Comparison of ENCODE assay signal across 21 cellular contexts in the genomic region with DNA sequence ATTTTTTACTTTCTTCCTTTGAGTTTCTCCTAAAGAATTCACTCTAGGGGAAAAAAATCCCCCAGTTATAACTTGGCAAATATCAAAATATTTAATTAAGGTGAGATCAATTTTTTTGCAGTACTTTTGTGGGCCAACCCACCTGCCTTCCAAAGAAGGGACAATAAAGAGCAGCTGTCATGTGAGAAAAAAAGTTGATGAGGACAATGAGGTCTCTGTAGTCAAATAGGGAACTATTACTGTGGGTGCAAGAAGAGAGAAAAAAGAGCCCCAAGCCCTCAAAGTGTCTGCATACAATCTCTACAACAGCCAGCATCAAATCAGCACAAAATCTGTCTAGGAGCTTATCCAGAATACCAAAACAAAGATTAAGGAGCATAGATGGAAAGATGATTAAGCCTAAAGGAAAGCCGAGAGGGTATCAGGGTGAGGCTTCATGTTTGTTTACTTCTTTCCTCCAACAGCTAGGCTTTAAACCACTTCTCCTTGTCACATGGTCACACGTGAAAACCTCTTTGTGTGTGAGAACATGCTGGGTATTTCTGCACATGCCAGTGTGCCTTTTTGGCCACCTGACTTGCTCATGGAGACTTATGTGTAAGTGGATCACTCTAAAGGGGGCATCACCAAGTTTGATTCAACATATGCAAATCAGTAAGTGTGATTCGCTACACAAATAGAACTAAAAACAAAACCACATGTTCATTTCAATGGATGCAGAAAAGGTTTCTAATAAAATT. TPM values are rescaled to one million over a fixed set of nuclear protein-coding genes. Genes with fewer than 3 reads are reported as not detected.
DNase-seq lines count a peak whose midpoint lies in the region; ATAC-seq, FAIRE-seq and TF ChIP-seq lines count a peak whose summit lies in the region.
"Had no signal": no experiment of that assay in that cellular context is flagged by ENCODE, and none has a peak within 500 bp of the region (broad histone marks: within the 10 kb centered on the region; RNA-seq: fewer than 3 reads in every experiment).

No MANE protein-coding gene starts in this region.

- no peaks in the 10 kb centered on the region for H3K27me3 Mint-ChIP-seq in CD8-positive, alpha-beta T cell (ENCODE audit: low read depth)
- no peaks in the 10 kb centered on the region for H3K27me3 Mint-ChIP-seq in T-cell
- no peaks in the 10 kb centered on the region for H3K27me3 Mint-ChIP-seq in memory B cell

- H3K27ac ChIP-seq in CD8-positive, alpha-beta T cell (ENCODE audit: low read depth, low read length) = no peak overlapping the region
- H3K27ac ChIP-seq in prostate gland = no peak overlapping the region
- H3K27ac ChIP-seq: C4-2B, PC-9, RWPE1 had no signal

- no peaks in the 10 kb centered on the region for H3K36me3 ChIP-seq in CD8-positive, alpha-beta T cell (ENCODE audit: insufficient read depth, low read length)
- no peaks in the 10 kb centered on the region for H3K36me3 ChIP-seq in prostate gland

- intact Hi-C loops in CD8-positive, alpha-beta T cell (cut with DNase I, micrococcal nuclease) = no loop called here
- intact Hi-C loops in prostate gland (cut with DNase I) = no loop called here

- no peaks in the 10 kb centered on the region for H3K27me3 ChIP-seq in CD8-positive, alpha-beta T cell (ENCODE audit: insufficient read depth, low read length)
- no peaks in the 10 kb centered on the region for H3K27me3 ChIP-seq in prostate gland (replicated peaks; ENCODE audit: insufficient read depth)

- no peak overlapping the region for H3K4me3 ChIP-seq in CD8-positive, alpha-beta T cell (ENCODE audit: low read depth, low read length)
- no peak overlapping the region for H3K4me3 ChIP-seq in prostate gland
- H3K4me3 ChIP-seq: PC-9 had no signal

- H3K27ac Mint-ChIP-seq in CD8-positive, alpha-beta T cell = peak overlapping the region; percentile 47
- H3K27ac Mint-ChIP-seq in T-cell (peak overlapping the region; percentile 4 to 34), memory B cell (peak overlapping the region; percentile 22)

- peaks cover 10% of the 10 kb centered on the region for H3K9me3 Mint-ChIP-seq in CD8-positive, alpha-beta T cell
- peaks cover 5 to 19% (median 8%) of the 10 kb centered on the region in 3 donors for H3K9me3 Mint-ChIP-seq in T-cell
- H3K9me3 Mint-ChIP-seq in memory B cell = peaks cover 4% of the 10 kb centered on the region

- no peak overlapping the region for H3K4me3 Mint-ChIP-seq in CD8-positive, alpha-beta T cell
- no peak overlapping the region for H3K4me3 Mint-ChIP-seq in T-cell
- no peak overlapping the region for H3K4me3 Mint-ChIP-seq in memory B cell

- TF ChIP-seq CTCF in CD8-positive, alpha-beta T cell (IDR thresholded peaks at IDR 0.05) = no peak
- TF ChIP-seq CTCF in D721Med (IDR thresholded peaks at IDR 0.05; ENCODE audit: insufficient read depth, missing control alignments) (no peak), prostate gland (IDR thresholded peaks at IDR 0.05) (no peak)

- no peaks in the 10 kb centered on the region for H3K9me3 ChIP-seq in CD8-positive, alpha-beta T cell (ENCODE audit: low read length)
- H3K9me3 ChIP-seq in prostate gland = no peaks in the 10 kb centered on the region

- no peak for DNase-seq in CD8-positive, alpha-beta T cell
- DNase-seq in D721Med (ENCODE audit: insufficient read length, low spot score) (no peak), T-cell (no peak), memory B cell (ENCODE audit: low spot score in 2 of 2) (no peak), prostate gland (ENCODE audit: low spot score) (no peak)
- DNase-seq: ACHN, AML-193, COR-L47, GOT3, KBM-7, NCI-H1105 treated with DMSO at 0.1 percent for 48 hours, NCI-H1694, NCI-H2081 treated with DMSO at 0.1 percent for 48 hours, NCI-H774, PC-9, SIG-M5 had no signal

- TF ChIP-seq POLR2A in prostate gland (IDR thresholded peaks at IDR 0.05) = no peak

- H3K4me1 Mint-ChIP-seq in CD8-positive, alpha-beta T cell (ENCODE audit: low read depth) = peaks cover 15% of the 10 kb centered on the region
- H3K4me1 Mint-ChIP-seq in T-cell = peaks cover 0 to 12% (median 7%) of the 10 kb centered on the region in 3 donors
- no peaks in the 10 kb centered on the region for H3K4me1 Mint-ChIP-seq in memory B cell

- peaks cover 5% of the 10 kb centered on the region for H3K36me3 Mint-ChIP-seq in CD8-positive, alpha-beta T cell
- H3K36me3 Mint-ChIP-seq in T-cell (peaks cover 12% of the 10 kb centered on the region), memory B cell (no peaks in the 10 kb centered on the region)

- peak; percentile 51 for FAIRE-seq in D721Med (lab: Jason Lieb, UNC)
- FAIRE-seq: G401.6 had no signal

- no peak for ATAC-seq in CD8-positive, alpha-beta T cell
- ATAC-seq in T-cell (replicated peaks in 1 of 4) (no peak), memory B cell (ENCODE audit: low read depth) (no peak), HG02852 (IDR thresholded peaks at IDR 0.05; ENCODE audit: unreplicated experiment) (no peak), HG03469 (IDR thresholded peaks at IDR 0.05; ENCODE audit: unreplicated experiment) (no peak)

- H3K4me1 ChIP-seq in CD8-positive, alpha-beta T cell (ENCODE audit: insufficient read depth, low read length) = no peaks in the 10 kb centered on the region
- H3K4me1 ChIP-seq in prostate gland (replicated peaks) = no peaks in the 10 kb centered on the region

- POLR2A ChIA-PET in CD8-positive, alpha-beta T cell (lab: Charles Lee) = interaction anchor here (1.0 kb wide), 1 partner anchor 21 kb away, joined by 3 read pairs; no protein-coding TSS in a partner anchor
- POLR2A ChIA-PET in T-cell (lab: Charles Lee) = interaction anchor here in 1 of 2 donors (0.6 kb wide), 1 partner anchor 9 kb away, joined by 3 read pairs; no protein-coding TSS in a partner anchor

- CTCF ChIA-PET in CD8-positive, alpha-beta T cell (lab: Charles Lee) = interaction anchor here (1.0 kb wide), 1 partner anchor 21 kb away, joined by 5 read pairs; no protein-coding TSS in a partner anchor
- CTCF ChIA-PET in T-cell (lab: Charles Lee) = no interaction called here

- WGBS in prostate gland = 55% methylated on average over 3 of the region's 3 CpGs

RNA-seq across cellular contexts. Expression of a gene that starts 19.2 kb away (rescaled TPM):
- total RNA-seq in CD8-positive, alpha-beta T cell = 100 to 1,000 TPM; 250 to 257 TPM
- total RNA-seq in T-cell (100 to 1,000 TPM; 372 to 769 (median 428) TPM), prostate gland (1 to 10 TPM; 3.1 to 4.0 TPM)

Comparison
In these comparisons a context has a peak if more than half of its experiments do, and no peak if none do; other contexts are left out.
1. RNA of a gene that starts 19.2 kb away (total RNA-seq): 372 to 769 TPM in T-cell and 250 to 257 TPM in CD8-positive, alpha-beta T cell; 3.1 to 4.0 TPM in prostate gland; every median in the first group is over 10 times any median in the second.
2. Peak in every context shown above with its lines, with median percentiles within 50 percentile points of each other: H3K27ac Mint-ChIP-seq.